In the genomic region with DNA sequence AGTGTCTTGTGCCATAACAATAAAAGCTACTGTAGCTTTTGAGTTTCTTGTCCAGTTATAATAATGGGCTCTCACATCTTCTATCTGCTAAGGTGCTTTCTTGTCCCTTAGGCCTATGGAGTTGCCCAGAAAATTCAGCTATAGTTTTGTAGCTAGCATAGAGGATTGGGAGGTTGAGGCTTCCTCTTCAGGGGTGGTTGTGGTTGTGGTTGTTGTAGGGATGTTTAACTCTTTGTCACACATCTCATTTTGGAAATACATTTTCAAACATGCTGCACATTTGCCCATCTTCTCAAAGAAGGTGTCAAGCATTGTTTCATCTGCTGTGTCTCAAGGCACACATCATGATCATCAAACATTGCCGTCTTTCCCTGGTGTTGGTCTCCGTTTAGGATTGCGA, we compare ENCODE assay signal across 20 cellular contexts.
DNase-seq lines count a peak whose midpoint lies in the region; ATAC-seq and TF ChIP-seq lines count a peak whose summit lies in the region.
"Had no signal": no experiment of that assay in that cellular context is flagged by ENCODE, and none has a peak within 500 bp of the region (broad histone marks: within the 10 kb centered on the region; RNA-seq: fewer than 3 reads in every experiment).

No MANE protein-coding gene starts in this region.

- peaks cover 0 to 18% of the 10 kb centered on the region in 2 donors for H3K27me3 Mint-ChIP-seq in natural killer cell treated with Interleukin-12 subunit alpha and Interleukin-12 subunit beta and Interleukin-15 and Interleukin-18, amount 100 ng/mL, for 72 hours
- H3K27me3 Mint-ChIP-seq: activated CD4-positive, alpha-beta memory T cell treated with anti-CD3 and anti-CD28 coated beads, Interleukin-2, amount 10 ng/mL, durations not matched to agents 7 days and 5 days; activated naive CD8-positive, alpha-beta T cell; CD4-positive, alpha-beta T cell; naive B cell had no signal

- DNase-seq in natural killer cell treated with Interleukin-12 subunit alpha and Interleukin-12 subunit beta and Interleukin-15 and Interleukin-18, amount 100 ng/mL, for 72 hours (ENCODE audit: low spot score) = no peak
- no peak for DNase-seq in activated naive CD4-positive, alpha-beta T cell (lab: John Stamatoyannopoulos, UW)
- DNase-seq in SHP77 treated with DMSO at 0.1 percent for 48 hours (lab: John Stamatoyannopoulos, UW) = no peak
- DNase-seq: activated CD4-positive, alpha-beta memory T cell treated with anti-CD3 and anti-CD28 coated beads, Interleukin-2, amount 10 ng/mL, durations not matched to agents 7 days and 5 days; activated CD4-positive, CD25-positive, alpha-beta regulatory T cell; activated T-cell treated with anti-CD3 and anti-CD28 coated beads, Interleukin-2, amount 50 U/mL, for 4 hours; CD4-positive, alpha-beta T cell; DMS 273 treated with DMSO at 0.1 percent for 48 hours; dorsolateral prefrontal cortex; heart left ventricle; naive B cell; NCI-H1436 treated with DMSO at 0.1 percent for 48 hours; RPMI8226 had no signal

- H3K27me3 ChIP-seq in ACC112 (ENCODE audit: insufficient read depth, low read length) (no peaks in the 10 kb centered on the region), OCI-LY3 (ENCODE audit: low read depth, low read length) (no peaks in the 10 kb centered on the region)
- H3K27me3 ChIP-seq: right atrium auricular region had no signal

- no peaks in the 10 kb centered on the region for H3K79me2 ChIP-seq in ACC112 (ENCODE audit: control insufficient read depth, insufficient read depth, low read length, unreplicated experiment)
- no peaks in the 10 kb centered on the region for H3K79me2 ChIP-seq in OCI-LY3 (ENCODE audit: low read length)

- TF ChIP-seq CTCF in OCI-LY3 (IDR thresholded peaks at IDR 0.05; ENCODE audit: low read depth, low read length) = no peak

- peak overlapping the region; percentile 40 for H3K4me2 ChIP-seq in OCI-LY3 (ENCODE audit: low read length)

- peaks cover 6% of the 10 kb centered on the region; the same call in 1 of the 2 replicates for H3K9me3 ChIP-seq in OCI-LY3 (ENCODE audit: insufficient read depth, low read length)
- H3K9me3 ChIP-seq: HAP-1, right atrium auricular region had no signal

- peaks cover 6% of the 10 kb centered on the region for H3K36me3 Mint-ChIP-seq in natural killer cell treated with Interleukin-12 subunit alpha and Interleukin-12 subunit beta and Interleukin-15 and Interleukin-18, amount 100 ng/mL, for 72 hours
- H3K36me3 Mint-ChIP-seq: activated naive CD8-positive, alpha-beta T cell had no signal

- peak overlapping the region; percentile 53 for H3K4me3 Mint-ChIP-seq in natural killer cell treated with Interleukin-12 subunit alpha and Interleukin-12 subunit beta and Interleukin-15 and Interleukin-18, amount 100 ng/mL, for 72 hours
- H3K4me3 Mint-ChIP-seq: activated CD4-positive, alpha-beta memory T cell treated with anti-CD3 and anti-CD28 coated beads, Interleukin-2, amount 10 ng/mL, durations not matched to agents 7 days and 5 days; activated naive CD8-positive, alpha-beta T cell; activated T-cell treated with anti-CD3 and anti-CD28 coated beads, Interleukin-2, amount 50 U/mL, for 4 hours; CD4-positive, alpha-beta T cell had no signal

- H3K9me3 Mint-ChIP-seq in natural killer cell treated with Interleukin-12 subunit alpha and Interleukin-12 subunit beta and Interleukin-15 and Interleukin-18, amount 100 ng/mL, for 72 hours = peaks cover 5% of the 10 kb centered on the region
- H3K9me3 Mint-ChIP-seq: activated CD4-positive, alpha-beta memory T cell treated with anti-CD3 and anti-CD28 coated beads, Interleukin-2, amount 10 ng/mL, durations not matched to agents 7 days and 5 days; activated T-cell treated with anti-CD3 and anti-CD28 coated beads, Interleukin-2, amount 50 U/mL, for 4 hours had no signal

- no peak overlapping the region for H3K4me3 ChIP-seq in ACC112 (ENCODE audit: low read depth, low read length)
- no peak overlapping the region for H3K4me3 ChIP-seq in OCI-LY3 (ENCODE audit: low read length)
- H3K4me3 ChIP-seq: dorsolateral prefrontal cortex, HAP-1, heart left ventricle, right atrium auricular region had no signal

- peak; percentile 1 for ATAC-seq in GM21447 (IDR thresholded peaks at IDR 0.05; ENCODE audit: unreplicated experiment)
- ATAC-seq in natural killer cell treated with Interleukin-12 subunit alpha and Interleukin-12 subunit beta and Interleukin-15 and Interleukin-18, amount 100 ng/mL, for 72 hours = peak; percentile 48 to 71
- ATAC-seq in HG03108 (IDR thresholded peaks at IDR 0.05; ENCODE audit: unreplicated experiment) = no peak
- ATAC-seq: activated T-cell treated with anti-CD3 and anti-CD28 coated beads, Interleukin-2, amount 50 U/mL, for 4 hours had no signal

- peak overlapping the region; percentile 75 to 81 for H3K27ac Mint-ChIP-seq in natural killer cell treated with Interleukin-12 subunit alpha and Interleukin-12 subunit beta and Interleukin-15 and Interleukin-18, amount 100 ng/mL, for 72 hours
- H3K27ac Mint-ChIP-seq: activated CD4-positive, alpha-beta memory T cell treated with anti-CD3 and anti-CD28 coated beads, Interleukin-2, amount 10 ng/mL, durations not matched to agents 7 days and 5 days; activated naive CD8-positive, alpha-beta T cell; CD4-positive, alpha-beta T cell had no signal

- peaks cover 40 to 47% of the 10 kb centered on the region in 2 donors for H3K4me1 Mint-ChIP-seq in natural killer cell treated with Interleukin-12 subunit alpha and Interleukin-12 subunit beta and Interleukin-15 and Interleukin-18, amount 100 ng/mL, for 72 hours (ENCODE audit: low read depth in 2 of 2)

- H3K9ac ChIP-seq in OCI-LY3 (ENCODE audit: low read length) = peak overlapping the region; percentile 36; the same call in 1 of the 2 replicates

- no peaks in the 10 kb centered on the region for H4K20me1 ChIP-seq in OCI-LY3 (ENCODE audit: insufficient read depth, low read length)

- H3K36me3 ChIP-seq in ACC112 (ENCODE audit: insufficient read depth, low read length) = no peaks in the 10 kb centered on the region
- H3K36me3 ChIP-seq in OCI-LY3 (replicated peaks; ENCODE audit: low read depth, low read length) = peaks cover 5% of the 10 kb centered on the region
- H3K36me3 ChIP-seq: HAP-1, heart left ventricle, right atrium auricular region had no signal

- peak overlapping the region; percentile 22 for H2AFZ ChIP-seq in ACC112 (ENCODE audit: low read length, unreplicated experiment)
- peak overlapping the region; percentile 70 for H2AFZ ChIP-seq in OCI-LY3 (ENCODE audit: low read depth, low read length)

- H3K27ac ChIP-seq in ACC112 (ENCODE audit: low read depth, low read length) (0 out of 2 replicates have a peak overlapping the region, but pooled peaks have one; percentile 32), OCI-LY3 (ENCODE audit: low read length) (peak overlapping the region; percentile 66)
- H3K27ac ChIP-seq: heart left ventricle, right atrium auricular region had no signal

- peaks cover 18% of the 10 kb centered on the region for H3K4me1 ChIP-seq in ACC112 (ENCODE audit: control insufficient read depth, insufficient read depth, low read length, unreplicated experiment)
- H3K4me1 ChIP-seq in OCI-LY3 (ENCODE audit: low read length) = peaks cover 66% of the 10 kb centered on the region
